7 cellular contexts compared by ENCODE assay signal in genomic region chr2:98771771-98772521, GRCh38. TPM values are rescaled to one million over a fixed set of nuclear protein-coding genes. Genes with fewer than 3 reads are reported as not detected.
DNase-seq lines count a peak whose midpoint lies in the region; ATAC-seq, FAIRE-seq and TF ChIP-seq lines count a peak whose summit lies in the region.

No MANE protein-coding gene starts in this region.

- CTCF ChIA-PET in activated CD4-positive, alpha-beta memory T cell treated with anti-CD3 and anti-CD28 coated beads for 36 hours (lab: Charles Lee), result interaction anchor here (0.6 to 3.1 kb wide), 11 partner anchors 12 to 127 kb away, joined by 3 to 16 read pairs (median 4); no protein-coding TSS in a partner anchor
- CTCF ChIA-PET in Caco-2 (lab: Charles Lee), result interaction anchor here (1.1 kb wide), 1 partner anchor 24 kb away, joined by 3 read pairs; no protein-coding TSS in a partner anchor

- peak overlapping the region; percentile 92 for H3K4me3 Mint-ChIP-seq in activated CD4-positive, alpha-beta memory T cell treated with anti-CD3 and anti-CD28 coated beads for 36 hours
- H3K4me3 Mint-ChIP-seq in stimulated activated memory B cell treated with anti-CD40 and anti-IgM and Interleukin-4, amounts not matched to agents 10 μg/mL and 1 μg/mL and 100 μg/mL, for 72 hours, result peak overlapping the region; percentile 82
- no peak overlapping the region for H3K4me3 Mint-ChIP-seq in Caco-2 (ENCODE audit: unreplicated experiment)

- H3K36me3 Mint-ChIP-seq in activated CD4-positive, alpha-beta memory T cell treated with anti-CD3 and anti-CD28 coated beads for 36 hours, result peaks cover 3% of the 10 kb centered on the region
- H3K36me3 Mint-ChIP-seq in stimulated activated memory B cell treated with anti-CD40 and anti-IgM and Interleukin-4, amounts not matched to agents 10 μg/mL and 1 μg/mL and 100 μg/mL, for 72 hours, result no peaks in the 10 kb centered on the region
- no peaks in the 10 kb centered on the region for H3K36me3 Mint-ChIP-seq in Caco-2 (ENCODE audit: insufficient read depth, unreplicated experiment)

- TF ChIP-seq CTCF in fibroblast of mammary gland (conservative IDR thresholded peaks at IDR 0.05; ENCODE audit: control insufficient read depth, insufficient read depth, low read depth, low read length), result no peak
- no peak for TF ChIP-seq CTCF in Caco-2 (IDR thresholded peaks at IDR 0.05; ENCODE audit: insufficient read depth in 1 of 2, low read depth in 1 of 2, low read length in 1 of 2, severe bottlenecking in 1 of 2, unreplicated experiment in 1 of 2)

- POLR2A ChIA-PET in activated CD4-positive, alpha-beta memory T cell treated with anti-CD3 and anti-CD28 coated beads for 36 hours (lab: Charles Lee), result interaction anchor here (0.6 to 3.7 kb wide), 14 partner anchors 14 to 116 kb away, joined by 3 to 28 read pairs (median 4); partner anchors contain the start of gene MGAT4A
- POLR2A ChIA-PET in Caco-2 (lab: Charles Lee), result no interaction called here

- no peaks in the 10 kb centered on the region for H3K27me3 Mint-ChIP-seq in activated CD4-positive, alpha-beta memory T cell treated with anti-CD3 and anti-CD28 coated beads for 36 hours
- H3K27me3 Mint-ChIP-seq in stimulated activated memory B cell treated with anti-CD40 and anti-IgM and Interleukin-4, amounts not matched to agents 10 μg/mL and 1 μg/mL and 100 μg/mL, for 72 hours, result no peaks in the 10 kb centered on the region
- H3K27me3 Mint-ChIP-seq in Caco-2 (ENCODE audit: insufficient read depth, unreplicated experiment), result no peaks in the 10 kb centered on the region

- H3K27ac Mint-ChIP-seq in activated CD4-positive, alpha-beta memory T cell treated with anti-CD3 and anti-CD28 coated beads for 36 hours, result peak overlapping the region; percentile 95
- H3K27ac Mint-ChIP-seq in stimulated activated memory B cell treated with anti-CD40 and anti-IgM and Interleukin-4, amounts not matched to agents 10 μg/mL and 1 μg/mL and 100 μg/mL, for 72 hours, result peak overlapping the region; percentile 86
- H3K27ac Mint-ChIP-seq in Caco-2 (ENCODE audit: unreplicated experiment), result no peak overlapping the region

- H3K4me1 ChIP-seq in Caco-2, result peaks cover 23% of the 10 kb centered on the region

- no peaks in the 10 kb centered on the region for H3K9me3 Mint-ChIP-seq in activated CD4-positive, alpha-beta memory T cell treated with anti-CD3 and anti-CD28 coated beads for 36 hours
- H3K9me3 Mint-ChIP-seq in stimulated activated memory B cell treated with anti-CD40 and anti-IgM and Interleukin-4, amounts not matched to agents 10 μg/mL and 1 μg/mL and 100 μg/mL, for 72 hours, result no peaks in the 10 kb centered on the region
- H3K9me3 Mint-ChIP-seq in Caco-2 (ENCODE audit: unreplicated experiment), result no peaks in the 10 kb centered on the region

- BruUV-seq in Caco-2 (replicated peaks; lab: Mats Ljungman, UMichigan), result no TSS peak

- H3K4me3 ChIP-seq in fibroblast of mammary gland (ENCODE audit: control insufficient read depth, low read depth, low read length) (no peak overlapping the region), Caco-2 (ENCODE audit: low read depth, low read length) (no peak overlapping the region)

- H3K36me3 ChIP-seq in Caco-2 (ENCODE audit: control insufficient read depth, insufficient read depth, low read length), result no peaks in the 10 kb centered on the region

- peak; percentile 77 for DNase-seq in activated CD4-positive, alpha-beta memory T cell treated with anti-CD3 and anti-CD28 coated beads for 36 hours
- DNase-seq in fibroblast of mammary gland (ENCODE audit: low read depth) (peak; percentile 50), H54 (ENCODE audit: insufficient read length, low spot score) (no peak), DMS79 (lab: John Stamatoyannopoulos, UW) (no peak), Caco-2 (no peak)

- no peaks in the 10 kb centered on the region for H3K27me3 ChIP-seq in Caco-2 (replicated peaks; ENCODE audit: control insufficient read depth, insufficient read depth, low read length)

- H3K9me3 ChIP-seq in Caco-2, result no peaks in the 10 kb centered on the region

- ATAC-seq in HG03571 (IDR thresholded peaks at IDR 0.05; ENCODE audit: unreplicated experiment), result peak; percentile 61
- peak; percentile 73 for ATAC-seq in stimulated activated memory B cell treated with anti-CD40 and anti-IgM and Interleukin-4, amounts not matched to agents 10 μg/mL and 1 μg/mL and 100 μg/mL, for 72 hours

- intact Hi-C loops in activated CD4-positive, alpha-beta memory T cell treated with anti-CD3 and anti-CD28 coated beads for 36 hours (cut with micrococcal nuclease), result loop anchor here (1.0 to 2.0 kb wide), 6 partner anchors 11 to 123 kb away; partner anchors contain the start of gene MGAT4A
- intact Hi-C loops in Caco-2 (cut with micrococcal nuclease; ENCODE audit: unreplicated experiment), result no loop called here

- TF ChIP-seq POLR2A in H54 (IDR thresholded peaks at IDR 0.05; ENCODE audit: low read depth, low read length), result no peak

- peaks cover 68% of the 10 kb centered on the region for H3K4me1 Mint-ChIP-seq in activated CD4-positive, alpha-beta memory T cell treated with anti-CD3 and anti-CD28 coated beads for 36 hours (ENCODE audit: low read depth)
- H3K4me1 Mint-ChIP-seq in stimulated activated memory B cell treated with anti-CD40 and anti-IgM and Interleukin-4, amounts not matched to agents 10 μg/mL and 1 μg/mL and 100 μg/mL, for 72 hours, result peaks cover 34% of the 10 kb centered on the region
- H3K4me1 Mint-ChIP-seq in Caco-2 (ENCODE audit: low read depth, unreplicated experiment), result peaks cover 41% of the 10 kb centered on the region

- FAIRE-seq in H54 (lab: Jason Lieb, UNC), result no peak

RNA-seq across cellular contexts. Expression of gene MGAT4A, which starts 41.0 kb away (rescaled TPM):
- total RNA-seq in activated CD4-positive, alpha-beta memory T cell treated with anti-CD3 and anti-CD28 coated beads for 36 hours, result 10 to 100 TPM; 71.9 to 76.7 TPM
- total RNA-seq in Caco-2 (2022), result 63.7 and 72.3 TPM in 2 replicates

Comparison
In these comparisons a context has a peak if more than half of its experiments do, and no peak if none do; other contexts are left out.
1. DNase-seq: peak in activated CD4-positive, alpha-beta memory T cell treated with anti-CD3 and anti-CD28 coated beads for 36 hours (single experiment) and fibroblast of mammary gland (single experiment); none in H54 (single experiment), DMS79 (single experiment) and Caco-2 (0 of 2).